ENCODE assay signal across 10 cellular contexts in the genomic region with DNA sequence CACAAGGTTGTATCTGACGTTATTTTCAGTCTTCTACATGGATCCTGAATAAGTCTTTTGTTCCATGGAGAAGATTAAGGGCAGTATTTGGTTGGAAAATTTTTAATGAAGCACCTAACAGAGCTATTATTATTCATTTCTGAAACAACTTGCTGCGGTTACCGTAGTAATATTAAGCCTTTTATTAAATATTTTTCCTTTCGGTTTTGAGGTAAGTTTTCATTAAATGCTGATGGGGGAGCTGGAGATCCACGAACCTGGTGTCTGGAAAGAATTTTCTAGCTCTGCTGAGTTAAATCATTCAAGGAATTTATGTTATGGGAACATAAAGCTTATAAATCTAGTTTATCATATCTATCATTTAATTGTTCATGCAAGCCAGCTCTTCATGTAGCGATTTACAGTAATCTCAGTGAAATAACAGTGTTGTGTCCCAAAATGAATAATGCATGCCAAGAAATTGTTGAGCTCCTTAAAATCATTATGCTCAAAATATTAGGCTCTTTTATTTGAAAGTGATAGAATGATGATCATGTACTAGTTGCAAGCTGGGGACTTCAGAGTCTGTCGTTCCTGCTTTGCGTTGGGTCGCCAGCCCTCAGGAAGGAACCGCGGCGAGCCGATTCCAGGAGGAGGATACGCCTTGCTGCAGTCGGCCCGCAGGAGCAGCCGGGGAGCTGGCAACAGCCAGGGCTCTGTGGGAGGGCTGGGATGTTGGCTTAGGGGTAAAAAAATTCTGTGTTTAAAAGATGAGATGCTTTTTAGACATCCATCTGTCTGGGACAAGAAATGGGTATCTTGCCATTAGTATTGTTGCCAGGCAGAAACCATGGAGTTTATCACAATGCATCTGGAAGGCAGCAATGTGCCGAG.
DNase-seq lines count a peak whose midpoint lies in the region; TF ChIP-seq lines count a peak whose summit lies in the region.
"Had no signal": no experiment of that assay in that cellular context is flagged by ENCODE, and none has a peak within 500 bp of the region (broad histone marks: within the 10 kb centered on the region; RNA-seq: fewer than 3 reads in every experiment).

No MANE protein-coding gene starts in this region.

- no peaks in the 10 kb centered on the region for H3K9me3 Mint-ChIP-seq in chondrocyte (ENCODE audit: low read depth)
- H3K9me3 Mint-ChIP-seq: stimulated activated naive CD8-positive, alpha-beta T cell treated with anti-CD3 and anti-CD28 coated beads, Interleukin-15, amount 100 ng/mL, for 72 hours had no signal

- TF ChIP-seq CTCF in LNCAP (IDR thresholded peaks at IDR 0.05) (peak; percentile 48; the same call in 1 of the 2 replicates), chondrocyte (IDR thresholded peaks at IDR 0.05) (peak; percentile 82)

- H3K27ac Mint-ChIP-seq in chondrocyte (ENCODE audit: unreplicated experiment), result peak overlapping the region; percentile 53

- no peaks in the 10 kb centered on the region for H3K27me3 Mint-ChIP-seq in chondrocyte (ENCODE audit: low read depth)
- H3K27me3 Mint-ChIP-seq: stimulated activated naive CD8-positive, alpha-beta T cell treated with anti-CD3 and anti-CD28 coated beads, Interleukin-15, amount 100 ng/mL, for 72 hours had no signal

- DNase-seq in chondrocyte (ENCODE audit: low spot score) (no peak), left kidney (ENCODE audit: low read depth, low spot score) (peak; percentile 65), superior temporal gyrus (ENCODE audit: extremely low spot score) (peak; percentile 74), RKO (ENCODE audit: low spot score) (no peak), T-helper 9 cell (no peak), SKM-1 treated with dmso at 0.1 percent for 144 hours (lab: John Stamatoyannopoulos, UW; ENCODE audit: unreplicated experiment) (no peak), GDM1 (lab: John Stamatoyannopoulos, UW) (no peak)
- DNase-seq: SJCRH30; stimulated activated naive CD8-positive, alpha-beta T cell treated with anti-CD3 and anti-CD28 coated beads, Interleukin-15, amount 100 ng/mL, for 72 hours had no signal

- peaks cover 50% of the 10 kb centered on the region for H3K4me1 Mint-ChIP-seq in chondrocyte (ENCODE audit: low read depth)

- no peaks in the 10 kb centered on the region for H3K36me3 Mint-ChIP-seq in chondrocyte (ENCODE audit: low read depth)

- no peak overlapping the region for H3K4me3 Mint-ChIP-seq in chondrocyte (ENCODE audit: unreplicated experiment)
- H3K4me3 Mint-ChIP-seq: stimulated activated naive CD8-positive, alpha-beta T cell treated with anti-CD3 and anti-CD28 coated beads, Interleukin-15, amount 100 ng/mL, for 72 hours had no signal

Comparison
In these comparisons a context has a peak if more than half of its experiments do, and no peak if none do; other contexts are left out.
1. DNase-seq: peak in left kidney (single experiment) and superior temporal gyrus (single experiment); none in chondrocyte (single experiment), RKO (single experiment), T-helper 9 cell (single experiment), SKM-1 treated with dmso at 0.1 percent for 144 hours (single experiment) and GDM1 (single experiment).